In the genomic region with DNA sequence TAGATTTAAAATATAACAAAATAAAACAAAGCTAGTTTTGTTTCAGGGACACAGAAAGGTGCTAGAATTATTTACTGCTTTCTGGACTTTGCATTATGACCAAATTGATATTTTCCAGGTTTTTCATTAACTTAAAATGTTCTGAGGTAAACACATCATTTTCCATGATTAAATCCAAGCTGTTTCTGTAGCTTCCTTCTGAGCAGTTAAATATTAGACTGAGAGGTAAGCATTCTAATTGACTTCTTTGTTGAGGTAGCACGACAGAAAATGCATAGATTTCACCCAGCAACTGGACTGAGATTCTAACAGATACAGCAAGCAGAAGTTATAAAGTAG, we compare ENCODE assay signal across 29 cellular contexts.
"Had no signal": no experiment of that assay in that cellular context is flagged by ENCODE, and none has a peak within 500 bp of the region (broad histone marks: within the 10 kb centered on the region; RNA-seq: fewer than 3 reads in every experiment).

No MANE protein-coding gene starts in this region.

- H3K27ac ChIP-seq: left lung, parathyroid adenoma, sigmoid colon, tibial nerve, vagina had no signal

- H3K9me3 ChIP-seq: left lung, mucosa of descending colon, sigmoid colon, tibial nerve, vagina had no signal

- H3K4me1 Mint-ChIP-seq: immature natural killer cell; naive thymus-derived CD4-positive, alpha-beta T cell; stimulated activated memory B cell treated with anti-CD40 and anti-IgM and Interleukin-4, amounts not matched to agents 10 μg/mL and 1 μg/mL and 100 μg/mL, for 72 hours; stimulated activated naive CD8-positive, alpha-beta T cell treated with anti-CD3 and anti-CD28 coated beads, Interleukin-15, amount 100 ng/mL, for 72 hours had no signal

- FAIRE-seq: small intestine had no signal

- H3K36me3 Mint-ChIP-seq: immature natural killer cell; naive thymus-derived CD4-positive, alpha-beta T cell; natural killer cell treated with Interleukin-12 subunit alpha and Interleukin-12 subunit beta and Interleukin-15 and Interleukin-18, amount 100 ng/mL, for 72 hours; stimulated activated memory B cell treated with anti-CD40 and anti-IgM and Interleukin-4, amounts not matched to agents 10 μg/mL and 1 μg/mL and 100 μg/mL, for 72 hours; type B pancreatic cell had no signal

- DNase-seq: head of caudate nucleus; hypothalamus; immature natural killer cell; islet precursor cell; left lung; mesendoderm; midbrain; mucosa of descending colon; naive thymus-derived CD4-positive, alpha-beta T cell; nucleus accumbens; retina; right cardiac atrium; sigmoid colon; small intestine; stimulated activated CD4-positive, alpha-beta T cell treated with anti-CD3 and anti-CD28 coated beads, Interleukin-1b, Interleukin-23, amount 100 ng/mL, for 48 hours; stimulated activated CD4-positive, alpha-beta T cell treated with anti-CD3 and anti-CD28 coated beads, Interleukin-2, amount 100 ng/mL, for 48 hours; stimulated activated CD4-positive, alpha-beta T cell treated with anti-CD3 and anti-CD28 coated beads, Interleukin-4, amount 100 ng/mL, for 4 hours; stimulated activated CD8-positive, alpha-beta memory T cell treated with anti-CD3 and anti-CD28 coated beads, Interleukin-4, amount 100 ng/mL, for 48 hours; stimulated activated naive CD4-positive, alpha-beta T cell treated with Interleukin-2 at 50 U/mL for 16 hours; stimulated activated naive CD8-positive, alpha-beta T cell treated with anti-CD3 and anti-CD28 coated beads, Interleukin-15, amount 100 ng/mL, for 72 hours; substantia nigra had no signal

- H3K27ac Mint-ChIP-seq: immature natural killer cell; naive thymus-derived CD4-positive, alpha-beta T cell; natural killer cell treated with Interleukin-12 subunit alpha and Interleukin-12 subunit beta and Interleukin-15 and Interleukin-18, amount 100 ng/mL, for 72 hours; stimulated activated memory B cell treated with anti-CD40 and anti-IgM and Interleukin-4, amounts not matched to agents 10 μg/mL and 1 μg/mL and 100 μg/mL, for 72 hours; stimulated activated naive CD8-positive, alpha-beta T cell treated with anti-CD3 and anti-CD28 coated beads, Interleukin-15, amount 100 ng/mL, for 72 hours; type B pancreatic cell had no signal

- H3K4me3 Mint-ChIP-seq: immature natural killer cell; naive thymus-derived CD4-positive, alpha-beta T cell; natural killer cell treated with Interleukin-12 subunit alpha and Interleukin-12 subunit beta and Interleukin-15 and Interleukin-18, amount 100 ng/mL, for 72 hours; neural crest cell; stimulated activated memory B cell treated with anti-CD40 and anti-IgM and Interleukin-4, amounts not matched to agents 10 μg/mL and 1 μg/mL and 100 μg/mL, for 72 hours; stimulated activated naive CD8-positive, alpha-beta T cell treated with anti-CD3 and anti-CD28 coated beads, Interleukin-15, amount 100 ng/mL, for 72 hours; type B pancreatic cell had no signal

- H3K4me1 ChIP-seq: left lung, parathyroid adenoma, sigmoid colon, tibial nerve, vagina had no signal

- H3K36me3 ChIP-seq: left lung, sigmoid colon, tibial nerve, vagina had no signal

- H3K27me3 Mint-ChIP-seq: natural killer cell treated with Interleukin-12 subunit alpha and Interleukin-12 subunit beta and Interleukin-15 and Interleukin-18, amount 100 ng/mL, for 72 hours; stimulated activated naive CD8-positive, alpha-beta T cell treated with anti-CD3 and anti-CD28 coated beads, Interleukin-15, amount 100 ng/mL, for 72 hours; type B pancreatic cell had no signal

- H3K9ac ChIP-seq: parathyroid adenoma had no signal

- H3K9me3 Mint-ChIP-seq: neural crest cell; stimulated activated naive CD8-positive, alpha-beta T cell treated with anti-CD3 and anti-CD28 coated beads, Interleukin-15, amount 100 ng/mL, for 72 hours had no signal

- H3K27me3 ChIP-seq: left lung, sigmoid colon, tibial nerve, vagina had no signal

- H3K4me3 ChIP-seq: left lung, lung, mucosa of descending colon, sigmoid colon, tibial nerve, vagina had no signal
